In genomic region chr3:10356461-10356897, GRCh38 we compare ENCODE assay signal across 25 cellular contexts. TPM values are rescaled to one million over a fixed set of nuclear protein-coding genes. Genes with fewer than 3 reads are reported as not detected.
A peak's percentile ranks its signal among the peaks of the same experiment; 100 is the strongest.
DNase-seq lines count a peak whose midpoint lies in the region; ATAC-seq, FAIRE-seq and TF ChIP-seq lines count a peak whose summit lies in the region.
"Had no signal": no experiment of that assay in that cellular context is flagged by ENCODE, and none has a peak within 500 bp of the region (broad histone marks: within the 10 kb centered on the region; RNA-seq: fewer than 3 reads in every experiment).

No MANE protein-coding gene starts in this region.

- intact Hi-C loops in OCI-LY7 (cut with micrococcal nuclease; ENCODE audit: unreplicated experiment) = no loop called here
- intact Hi-C loops in spleen (cut with DNase I; ENCODE audit: low total_unique reads) = no loop called here

- H2BK120ac ChIP-seq in H1 (replicated peaks; ENCODE audit: low read depth, low read length) = no peak overlapping the region

- no peaks in the 10 kb centered on the region for H3K36me3 ChIP-seq in OCI-LY7 (ENCODE audit: insufficient read depth, low read length)
- H3K36me3 ChIP-seq in H1 (ENCODE audit: control insufficient read depth in 2 of 4, insufficient read depth in 4 of 4, low read length in 3 of 4) = no peaks in the 10 kb centered on the region
- H3K36me3 ChIP-seq in spleen = no peaks in the 10 kb centered on the region
- H3K36me3 ChIP-seq: lower lobe of right lung had no signal

- H3K9me3 ChIP-seq in OCI-LY7 (ENCODE audit: low read length) = peaks cover 9% of the 10 kb centered on the region; the same call in 1 of the 2 replicates
- H3K9me3 ChIP-seq in H1 (ENCODE audit: insufficient read depth in 2 of 2, low read depth in 1 of 2, low read length in 1 of 2) = 0 out of 4 replicates have a peak, but pooled peaks cover 0 to 2% of the 10 kb centered on the region in 2 experiments
- no peaks in the 10 kb centered on the region for H3K9me3 ChIP-seq in spleen
- H3K9me3 ChIP-seq: lower lobe of right lung, right lobe of liver had no signal

- 0 out of 2 replicates have a peak overlapping the region, but pooled peaks have one; percentile 14 for H2BK15ac ChIP-seq in H1 (ENCODE audit: low read length)

- TF ChIP-seq CTCF in OCI-LY7 (conservative IDR thresholded peaks at IDR 0.05; ENCODE audit: low read length) (no peak), H1 (IDR thresholded peaks at IDR 0.05; ENCODE audit: control extremely low read depth in 1 of 3, insufficient read depth in 1 of 3, low read depth in 1 of 3, low read length in 3 of 3) (no peak), spleen (IDR thresholded peaks at IDR 0.05 in 8 of 11, conservative IDR thresholded peaks at IDR 0.05 in 3 of 11) (no peak)

- H3K9me2 ChIP-seq in OCI-LY7 (ENCODE audit: insufficient read depth, low read length) = no peaks in the 10 kb centered on the region

- H3K27me3 Mint-ChIP-seq in stimulated activated naive CD8-positive, alpha-beta T cell treated with anti-CD3 and anti-CD28 coated beads, Interleukin-15, amount 100 ng/mL, for 72 hours = peaks cover 46% of the 10 kb centered on the region

- no TSS peak for BruUV-seq in OCI-LY7 (replicated peaks; lab: Mats Ljungman, UMichigan)

- H4K8ac ChIP-seq in H1 (ENCODE audit: extremely low read depth, insufficient read depth, low read length) = no peak overlapping the region

- no peak for TF ChIP-seq EP300 in H1 (IDR thresholded peaks at IDR 0.05; ENCODE audit: borderline replicate concordance in 1 of 2, low read depth in 2 of 2, low read length in 2 of 2)

- H3K4me1 ChIP-seq in OCI-LY7 (ENCODE audit: insufficient read depth, low read length, poor library complexity, severe bottlenecking) = peaks cover 98% of the 10 kb centered on the region
- H3K4me1 ChIP-seq in H1 (replicated peaks in 1 of 4; ENCODE audit: control insufficient read depth in 3 of 4, insufficient read depth in 4 of 4, low read length in 3 of 4) = peaks cover 0 to 2% (median 0%) of the 10 kb centered on the region in 4 experiments; a peak in 1 of 7 replicates
- peaks cover 0 to 19% (median 7%) of the 10 kb centered on the region in 6 donors for H3K4me1 ChIP-seq in spleen
- H3K4me1 ChIP-seq: parathyroid adenoma, right lobe of liver had no signal

- TF ChIP-seq RAD21 in H1 (IDR thresholded peaks at IDR 0.05 in 1 of 2, conservative IDR thresholded peaks at IDR 0.05 in 1 of 2; ENCODE audit: low read depth in 2 of 2, low read length in 2 of 2) = no peak

- H3K23me2 ChIP-seq in H1 (ENCODE audit: low read depth, low read length) = no peaks in the 10 kb centered on the region

- H3K79me2 ChIP-seq in OCI-LY7 (ENCODE audit: insufficient read depth, low read depth, low read length) (no peaks in the 10 kb centered on the region), H1 (ENCODE audit: control insufficient read depth in 1 of 2, insufficient read depth in 2 of 2, low read length in 2 of 2) (no peaks in the 10 kb centered on the region)
- H3K79me2 ChIP-seq: parathyroid adenoma had no signal

- H3K27me3 ChIP-seq in H1 (replicated peaks in 1 of 4; ENCODE audit: control insufficient read depth in 3 of 4, extremely low read depth in 1 of 4, insufficient read depth in 3 of 4, low read length in 3 of 4) (no peaks in the 10 kb centered on the region; a peak in 1 of 7 replicates), spleen (replicated peaks in 1 of 7) (peaks cover 0 to 10% (median 0%) of the 10 kb centered on the region in 7 donors)
- H3K27me3 ChIP-seq: right lobe of liver had no signal

- H3K27ac Mint-ChIP-seq in stimulated activated naive CD8-positive, alpha-beta T cell treated with anti-CD3 and anti-CD28 coated beads, Interleukin-15, amount 100 ng/mL, for 72 hours = no peak overlapping the region
- H3K27ac Mint-ChIP-seq: activated CD8-positive, alpha-beta T cell treated with anti-CD3 and anti-CD28 coated beads, Interleukin-2, amount 10 ng/mL, durations not matched to agents 7 days and 5 days; activated naive CD4-positive, alpha-beta T cell treated with anti-CD3 and anti-CD28 coated beads, Interleukin-2, amount 50 U/mL, for 72 hours; CD4-positive, alpha-beta T cell; stimulated activated naive CD8-positive, alpha-beta T cell treated with anti-CD3 and anti-CD28 coated beads, Interleukin-15, Interleukin-2, amounts not matched to agents 100 ng/mL and 50 ng/mL, for 24 hours; type B pancreatic cell had no signal

- H3K4me3 Mint-ChIP-seq in stimulated activated naive CD8-positive, alpha-beta T cell treated with anti-CD3 and anti-CD28 coated beads, Interleukin-15, amount 100 ng/mL, for 72 hours = no peak overlapping the region
- H3K4me3 Mint-ChIP-seq: activated CD8-positive, alpha-beta T cell treated with anti-CD3 and anti-CD28 coated beads, Interleukin-2, amount 10 ng/mL, durations not matched to agents 7 days and 5 days; CD4-positive, alpha-beta T cell; stimulated activated naive CD8-positive, alpha-beta T cell treated with anti-CD3 and anti-CD28 coated beads, Interleukin-15, Interleukin-2, amounts not matched to agents 100 ng/mL and 50 ng/mL, for 24 hours; type B pancreatic cell had no signal

- H3K4me3 ChIP-seq in OCI-LY7 (ENCODE audit: low read depth, low read length, poor library complexity, severe bottlenecking) = peak overlapping the region; percentile 56
- H3K4me3 ChIP-seq in H1 (ENCODE audit: extremely low read depth in 1 of 4, insufficient read depth in 2 of 4, low read depth in 3 of 4, low read length in 4 of 4) = no peak overlapping the region
- no peak overlapping the region for H3K4me3 ChIP-seq in spleen
- H3K4me3 ChIP-seq: GM12878, lower lobe of right lung, right lobe of liver had no signal

- H3K23ac ChIP-seq in H1 (ENCODE audit: insufficient read length) = no peak overlapping the region

- H3K4ac ChIP-seq in H1 (replicated peaks; ENCODE audit: insufficient read length, low read depth, low read length) = no peak overlapping the region

- H4K5ac ChIP-seq in H1 (ENCODE audit: insufficient read length, low read depth, low read length) = no peak overlapping the region

- H2AK5ac ChIP-seq in H1 (ENCODE audit: low read depth, low read length) = no peak overlapping the region

- H2BK12ac ChIP-seq in H1 (ENCODE audit: low read depth, low read length) = no peak overlapping the region

- POLR2A ChIA-PET in OCI-LY7 (lab: Charles Lee) (interaction anchor here (1.3 kb wide), 1 partner anchor 31 kb away, joined by 4 read pairs; no protein-coding TSS in a partner anchor), H1 (lab: Charles Lee; ENCODE audit: partially characterized antibody) (no interaction called here)

- WGBS in H1 (ENCODE audit: extremely low coverage in 1 of 2, insufficient coverage in 1 of 2, insufficient read length in 1 of 2, insufficient replicate concordance in 2 of 2, low coverage in 1 of 2, low lambda C conversion rate in 2 of 2, missing lambda C conversion rate in 1 of 2), 2 experiments = 82% methylated on average over 5 of the region's 5 CpGs; no CpG with 5 or more reads in 1 of the 2 experiments
- WGBS in spleen, 5 donors = 75 to 84% (median 79%) methylated on average over 5 of the region's 5 CpGs

- H4K91ac ChIP-seq in H1 (replicated peaks; ENCODE audit: insufficient read length, low read length) = no peak overlapping the region

- no peaks in the 10 kb centered on the region for H3K4me1 Mint-ChIP-seq in stimulated activated naive CD8-positive, alpha-beta T cell treated with anti-CD3 and anti-CD28 coated beads, Interleukin-15, amount 100 ng/mL, for 72 hours

- no peak overlapping the region for H3K9ac ChIP-seq in H1 (replicated peaks in 1 of 4; ENCODE audit: extremely low read depth in 1 of 4, low read depth in 3 of 4, low read length in 3 of 4)
- H3K9ac ChIP-seq: parathyroid adenoma had no signal

- H3K56ac ChIP-seq in H1 (replicated peaks; ENCODE audit: insufficient read length, low read depth, low read length) = no peak overlapping the region

- no peak overlapping the region for H2BK20ac ChIP-seq in H1 (ENCODE audit: low read length)

- TF ChIP-seq POLR2A in H1 (IDR thresholded peaks at IDR 0.05; ENCODE audit: control extremely low read depth in 1 of 2, low read depth in 2 of 2, low read length in 2 of 2) (no peak), spleen (IDR thresholded peaks at IDR 0.05) (no peak)

- no peak overlapping the region for H3K18ac ChIP-seq in H1 (ENCODE audit: extremely low read depth, low read length)

- no peak overlapping the region for H3K14ac ChIP-seq in H1 (ENCODE audit: insufficient read length)

- H2BK5ac ChIP-seq in H1 (ENCODE audit: low read depth, low read length) = no peak overlapping the region

- no peaks in the 10 kb centered on the region for H4K20me1 ChIP-seq in OCI-LY7 (ENCODE audit: insufficient read depth, low read length)
- H4K20me1 ChIP-seq in H1 (replicated peaks in 1 of 2; ENCODE audit: control insufficient read depth in 1 of 2, insufficient read depth in 2 of 2, low read length in 2 of 2) = no peaks in the 10 kb centered on the region

- no peak for ATAC-seq in HG02623 (IDR thresholded peaks at IDR 0.05; ENCODE audit: unreplicated experiment)
- no peak for ATAC-seq in stimulated activated naive CD8-positive, alpha-beta T cell treated with anti-CD3 and anti-CD28 coated beads, Interleukin-15, amount 100 ng/mL, for 72 hours
- ATAC-seq: activated CD8-positive, alpha-beta T cell treated with anti-CD3 and anti-CD28 coated beads, Interleukin-2, amount 10 ng/mL, durations not matched to agents 7 days and 5 days; activated naive CD4-positive, alpha-beta T cell treated with anti-CD3 and anti-CD28 coated beads, Interleukin-2, amount 50 U/mL, for 72 hours; GM12878; lower lobe of right lung; right lobe of liver had no signal

- CTCF ChIA-PET in OCI-LY7 (lab: Charles Lee; ENCODE audit: unreplicated experiment) = no interaction called here
- CTCF ChIA-PET in H1 (lab: Charles Lee; ENCODE audit: partially characterized antibody) = interaction anchor here (0.9 to 2.8 kb wide), 2 partner anchors 12 to 159 kb away, joined by 3 to 14 read pairs; no protein-coding TSS in a partner anchor

- DNase-seq in NCI-H1417 (lab: John Stamatoyannopoulos, UW) (peak in 2 of 3 experiments; percentile 9 to 62), NCI-H1417 treated with DMSO at 0.1 percent for 48 hours (lab: John Stamatoyannopoulos, UW) (no peak), OCI-LY7 (ENCODE audit: low spot score) (peak; percentile 54), H1 (ENCODE audit: low read depth in 1 of 2, low spot score in 2 of 2) (no peak), spleen (peak; percentile 39)
- DNase-seq in activated effector memory CD4-positive, alpha-beta T cell treated with Interleukin-2 at 50 U/mL for 16 hours = no peak
- DNase-seq in stimulated activated naive CD8-positive, alpha-beta T cell treated with anti-CD3 and anti-CD28 coated beads, Interleukin-15, amount 100 ng/mL, for 72 hours = no peak
- DNase-seq: activated CD4-positive, CD25-positive, alpha-beta regulatory T cell; activated CD8-positive, alpha-beta T cell treated with anti-CD3 and anti-CD28 coated beads, Interleukin-2, amount 10 ng/mL, durations not matched to agents 7 days and 5 days; activated T-cell treated with anti-CD3 and anti-CD28 coated beads, Interleukin-2, amount 50 U/mL, for 48 hours; CD4-positive, alpha-beta T cell; cortex of kidney; GOT3; lower lobe of right lung; Right ventricle myocardium superior; T-helper 2 cell had no signal

- no peak for FAIRE-seq in H1 (lab: Jason Lieb, UNC)
- FAIRE-seq: A204.1, GM12878, keratinocyte had no signal

- H3K27ac ChIP-seq in OCI-LY7 (ENCODE audit: low read depth, low read length, poor library complexity, severe bottlenecking) = peak overlapping the region; percentile 81
- no peak overlapping the region for H3K27ac ChIP-seq in H1 (ENCODE audit: low read depth, low read length)
- H3K27ac ChIP-seq in spleen = no peak overlapping the region
- H3K27ac ChIP-seq: lower lobe of right lung, parathyroid adenoma, right lobe of liver had no signal

- H3K79me1 ChIP-seq in H1 (ENCODE audit: low read depth, low read length) = no peaks in the 10 kb centered on the region; the same call in 1 of the 2 replicates

- H2AFZ ChIP-seq in OCI-LY7 (ENCODE audit: low read length) (peak overlapping the region; percentile 42; the same call in 1 of the 2 replicates), H1 (ENCODE audit: low read length) (no peak overlapping the region)
- H2AFZ ChIP-seq: parathyroid adenoma had no signal

- H3K4me2 ChIP-seq in OCI-LY7 (ENCODE audit: low read length) (peak overlapping the region; percentile 57), H1 (ENCODE audit: insufficient read depth in 1 of 2, low read depth in 2 of 2, low read length in 2 of 2) (no peak overlapping the region)

- H3K9me3 Mint-ChIP-seq in stimulated activated naive CD8-positive, alpha-beta T cell treated with anti-CD3 and anti-CD28 coated beads, Interleukin-15, amount 100 ng/mL, for 72 hours = no peaks in the 10 kb centered on the region
- H3K9me3 Mint-ChIP-seq: activated naive CD4-positive, alpha-beta T cell treated with anti-CD3 and anti-CD28 coated beads, Interleukin-2, amount 50 U/mL, for 72 hours; CD4-positive, alpha-beta T cell; stimulated activated naive CD8-positive, alpha-beta T cell treated with anti-CD3 and anti-CD28 coated beads, Interleukin-15, Interleukin-2, amounts not matched to agents 100 ng/mL and 50 ng/mL, for 24 hours; type B pancreatic cell had no signal

RNA-seq across cellular contexts. Expression of gene SEC13, which starts 35.6 kb away (rescaled TPM):
- 131 and 132 TPM in 2 replicates for total RNA-seq in OCI-LY7 (2014; rRNA removed; shearing (Covaris generic))
- total RNA-seq in OCI-LY7 (2022) = 104 and 111 TPM in 2 replicates
- 131 and 136 TPM in 2 replicates for total RNA-seq in H1 (2021; fragmentation: NEBNext Ultra II Directional; extraction: Animal tissue kit (Norgen Biotek cat#: 25700))
- polyA plus RNA-seq in H1 (2011; rRNA removed) = 115 and 124 TPM in 2 replicates
- polyA plus RNA-seq in H1 (2011; cell fraction: cytosol; rRNA removed) = 155 TPM
- polyA plus RNA-seq in H1 (2011; cell fraction: nucleus; rRNA removed) = 166 TPM
- polyA plus RNA-seq in H1 (2012, experiment 1 of 2) = 123 to 167 TPM (median 161 TPM) in 4 replicates
- polyA plus RNA-seq in H1 (2012, experiment 2 of 2) = 77.7 TPM
- polyA plus RNA-seq in H1 (2013, experiment 1 of 2) = 92.4 TPM
- polyA plus RNA-seq in H1 (2013, experiment 2 of 2) = 92.3 TPM
- polyA minus RNA-seq in H1 (2011; rRNA and poly(A)+ RNA removed) = 165 and 212 TPM in 2 replicates
- polyA minus RNA-seq in H1 (2011; cell fraction: cytosol; rRNA and poly(A)+ RNA removed) = 100.0 TPM
- polyA minus RNA-seq in H1 (2011; cell fraction: nucleus; rRNA and poly(A)+ RNA removed) = 119 TPM
- total RNA-seq in spleen = 100 to 1,000 TPM in 1 of 7 donors, 10 to 100 TPM in 6; 61.6 to 115 (median 71.2) TPM
- 10 to 100 TPM; 52.1 to 78.7 (median 68.0) TPM for polyA plus RNA-seq in spleen

Comparison
In these comparisons a context has a peak if more than half of its experiments do, and no peak if none do; other contexts are left out.
1. DNase-seq: peak in NCI-H1417 (2 of 3), OCI-LY7 (single experiment) and spleen (single experiment); none in NCI-H1417 treated with DMSO at 0.1 percent for 48 hours (single experiment), H1 (0 of 2), activated effector memory CD4-positive, alpha-beta T cell treated with Interleukin-2 at 50 U/mL for 16 hours (single experiment) and stimulated activated naive CD8-positive, alpha-beta T cell treated with anti-CD3 and anti-CD28 coated beads, Interleukin-15, amount 100 ng/mL, for 72 hours (0 of 2).